In the genomic region with DNA sequence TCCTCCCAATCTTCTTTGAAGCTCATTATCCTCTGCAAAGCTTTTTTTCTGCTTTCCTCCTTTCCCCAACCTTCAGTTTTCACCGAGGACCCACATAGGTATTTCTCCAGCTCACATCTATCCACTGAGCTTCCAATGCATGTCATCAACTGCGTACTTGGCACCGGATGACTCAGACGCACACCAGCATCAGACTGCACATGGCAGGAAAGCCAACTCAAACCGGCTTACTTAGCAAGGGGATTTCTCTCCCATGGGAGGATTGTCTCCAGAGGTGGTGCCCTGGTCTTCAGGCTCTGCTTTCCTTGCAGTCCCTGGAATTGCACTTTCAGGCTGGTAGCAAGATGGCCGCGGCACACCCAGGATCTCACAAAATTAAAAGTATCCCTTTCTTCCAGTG, we compare ENCODE assay signal across 8 cellular contexts. TPM values are rescaled to one million over a fixed set of nuclear protein-coding genes. Genes with fewer than 3 reads are reported as not detected.
DNase-seq lines count a peak whose midpoint lies in the region; ATAC-seq and TF ChIP-seq lines count a peak whose summit lies in the region.

No MANE protein-coding gene starts in this region.

- H3K4me3 ChIP-seq in BE2C (ENCODE audit: low read depth, low read length): peak overlapping the region; percentile 73
- no peak overlapping the region for H3K4me3 ChIP-seq in Peyer's patch

- H3K36me3 ChIP-seq in BE2C (no peaks in the 10 kb centered on the region), Peyer's patch (no peaks in the 10 kb centered on the region)

- peaks cover 23% of the 10 kb centered on the region for H3K27me3 Mint-ChIP-seq in nephron progenitor cell (ENCODE audit: low read depth, poor library complexity)

- peak overlapping the region; percentile 92 for H3K4me3 Mint-ChIP-seq in nephron progenitor cell

- H3K27me3 ChIP-seq in BE2C: peaks cover 6% of the 10 kb centered on the region
- H3K27me3 ChIP-seq in Peyer's patch: no peaks in the 10 kb centered on the region

- H3K4me1 ChIP-seq in BE2C (peaks cover under 1% of the 10 kb centered on the region; the same call in 1 of the 2 replicates), Peyer's patch (peaks cover 0 to 27% (median 12%) of the 10 kb centered on the region in 4 donors)

- ATAC-seq in GM18511 (IDR thresholded peaks at IDR 0.05; ENCODE audit: unreplicated experiment): no peak

- peaks cover 43% of the 10 kb centered on the region for H3K4me1 Mint-ChIP-seq in nephron progenitor cell

- no peaks in the 10 kb centered on the region for H3K9me3 Mint-ChIP-seq in nephron progenitor cell

- TF ChIP-seq POLR2A in Peyer's patch (IDR thresholded peaks at IDR 0.05): no peak

- TF ChIP-seq CTCF in BE2C (IDR thresholded peaks at IDR 0.05; ENCODE audit: low read depth, low read length) (no peak), Peyer's patch (IDR thresholded peaks at IDR 0.05) (no peak), nephron progenitor cell (IDR thresholded peaks at IDR 0.05) (no peak)

- H3K9me3 ChIP-seq in BE2C (no peaks in the 10 kb centered on the region), Peyer's patch (no peaks in the 10 kb centered on the region)

- no peaks in the 10 kb centered on the region for H3K36me3 Mint-ChIP-seq in nephron progenitor cell (ENCODE audit: low read depth)

- DNase-seq in BE2C: no peak
- no peak for DNase-seq in Peyer's patch
- peak; percentile 74 to 91 for DNase-seq in dermis microvascular lymphatic vessel endothelial cell (ENCODE audit: low read depth in 2 of 2)
- no peak for DNase-seq in nephron progenitor cell
- no peak for DNase-seq in SHP77 treated with DMSO at 0.1 percent for 48 hours (lab: John Stamatoyannopoulos, UW)
- DNase-seq in AG20443 (ENCODE audit: low spot score): no peak
- no peak for DNase-seq in NCI-H226

- H3K27ac Mint-ChIP-seq in nephron progenitor cell: peak overlapping the region; percentile 99

- H3K27ac ChIP-seq in Peyer's patch: peak overlapping the region; percentile 90 to 97 (median 95)

RNA-seq across cellular contexts. Expression of gene AKTIP, which starts 1.7 kb away (rescaled TPM):
- 16.2 TPM for polyA plus RNA-seq in BE2C (2012; ENCODE audit: insufficient read depth, insufficient read length, low read depth)
- total RNA-seq in Peyer's patch (10 to 100 TPM; 34.6 to 83.5 (median 43.6) TPM), dermis microvascular lymphatic vessel endothelial cell (19.0 and 22.6 TPM in 2 replicates)

Comparison
In these comparisons a context has a peak if more than half of its experiments do, and no peak if none do; other contexts are left out.
1. DNase-seq: peak in dermis microvascular lymphatic vessel endothelial cell (2 of 2); none in BE2C (single experiment), Peyer's patch (0 of 3), nephron progenitor cell (single experiment), SHP77 treated with DMSO at 0.1 percent for 48 hours (single experiment), AG20443 (single experiment) and NCI-H226 (single experiment).